In the genomic region with DNA sequence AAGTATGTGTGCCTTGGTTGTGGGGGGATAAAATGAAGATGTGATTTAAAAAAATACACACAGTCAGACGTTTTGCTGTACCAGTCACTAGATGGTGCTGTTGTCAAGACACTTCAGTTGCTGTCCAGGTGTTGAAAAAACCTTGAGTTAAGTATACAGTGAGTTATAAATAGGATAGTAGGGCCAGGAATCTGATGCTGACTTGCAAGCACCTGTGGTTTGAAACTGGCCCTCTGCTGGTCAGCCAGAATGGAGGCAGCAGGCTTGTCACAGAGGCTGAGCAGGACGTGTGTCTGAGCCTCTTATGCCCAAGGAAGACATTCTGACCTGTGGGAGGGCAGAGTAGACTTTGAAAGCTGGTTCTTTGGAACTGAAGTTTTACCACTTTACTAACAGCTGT, we compare ENCODE assay signal across 8 cellular contexts. TPM values are rescaled to one million over a fixed set of nuclear protein-coding genes. Genes with fewer than 3 reads are reported as not detected.
A peak's percentile ranks its signal among the peaks of the same experiment; 100 is the strongest.
DNase-seq lines count a peak whose midpoint lies in the region; ATAC-seq, FAIRE-seq and TF ChIP-seq lines count a peak whose summit lies in the region.

No MANE protein-coding gene starts in this region.

- TF ChIP-seq CTCF in GM06990 (IDR thresholded peaks at IDR 0.05; ENCODE audit: insufficient read depth, low read length, poor library complexity, severe bottlenecking), result peak; percentile 64
- TF ChIP-seq CTCF in MCF 10A (IDR thresholded peaks at IDR 0.05; ENCODE audit: unreplicated experiment), result peak; percentile 49
- TF ChIP-seq CTCF in keratinocyte (optimal IDR thresholded peaks at IDR 0.05 in 1 of 3, IDR thresholded peaks at IDR 0.05 in 1 of 3, conservative IDR thresholded peaks at IDR 0.05 in 1 of 3; ENCODE audit: extremely low read depth in 1 of 3, insufficient read depth in 2 of 3, low read length in 3 of 3), result peak; percentile 67 to 88 (median 75)
- peak; percentile 37 to 77 (median 56) for TF ChIP-seq CTCF in upper lobe of left lung (IDR thresholded peaks at IDR 0.05)

- BruUV-seq in MCF 10A (replicated peaks; lab: Mats Ljungman, UMichigan), result no TSS peak

- no peak overlapping the region for H3K27ac Mint-ChIP-seq in MCF 10A (ENCODE audit: low read depth, unreplicated experiment)

- H3K79me2 ChIP-seq in keratinocyte (ENCODE audit: control insufficient read depth, insufficient read depth, low read length), result no peaks in the 10 kb centered on the region

- dilution Hi-C loops in keratinocyte (cut with MboI; ENCODE audit: extremely low pct_ligation_motif_present, low sequenced_read_pairs), result no loop called here

- no peaks in the 10 kb centered on the region for H3K27me3 Mint-ChIP-seq in MCF 10A (ENCODE audit: insufficient read depth, unreplicated experiment)

- H3K4me1 Mint-ChIP-seq in MCF 10A (ENCODE audit: insufficient read depth, unreplicated experiment), result no peaks in the 10 kb centered on the region

- CTCF ChIA-PET in MCF 10A (lab: Yijun Ruan, JAX), result interaction anchor here (0.6 to 3.0 kb wide), 21 partner anchors 8 to 500 kb away, joined by 3 to 21 read pairs (median 4); no protein-coding TSS in a partner anchor

- ATAC-seq in upper lobe of left lung (ENCODE audit: low FRiP score in 2 of 2), result peak; percentile 31 to 85

- H3K27ac ChIP-seq in keratinocyte (ENCODE audit: control insufficient read depth, insufficient read depth, low read length) (no peak overlapping the region), upper lobe of left lung (no peak overlapping the region)

- WGBS in upper lobe of left lung, 2 donors, result 6 to 46% methylated on average over 1 to 2 of the region's 2 CpGs

- TF ChIP-seq POLR2A in upper lobe of left lung (IDR thresholded peaks at IDR 0.05), result no peak

- no peaks in the 10 kb centered on the region for H4K20me1 ChIP-seq in keratinocyte (ENCODE audit: control insufficient read depth, extremely low read depth, insufficient read depth, low read length)

- peaks cover 59% of the 10 kb centered on the region for H3K36me3 Mint-ChIP-seq in MCF 10A (ENCODE audit: insufficient read depth, unreplicated experiment)

- no peaks in the 10 kb centered on the region for H3K9me1 ChIP-seq in keratinocyte (ENCODE audit: control insufficient read depth, extremely low read depth, insufficient read depth, low read length)

- H3K9me3 ChIP-seq in keratinocyte (ENCODE audit: control insufficient read depth, low read depth, low read length) (no peaks in the 10 kb centered on the region), upper lobe of left lung (no peaks in the 10 kb centered on the region)

- no peak overlapping the region for H3K4me3 ChIP-seq in GM06990 (replicated peaks; ENCODE audit: low read depth, low read length)
- no peak overlapping the region for H3K4me3 ChIP-seq in keratinocyte (ENCODE audit: control insufficient read depth in 2 of 3, extremely low read depth in 1 of 3, insufficient read depth in 2 of 3, low read depth in 1 of 3, low read length in 3 of 3)
- no peak overlapping the region for H3K4me3 ChIP-seq in upper lobe of left lung

- H3K9me3 Mint-ChIP-seq in MCF 10A (ENCODE audit: unreplicated experiment), result no peaks in the 10 kb centered on the region

- no peak overlapping the region for H3K4me2 ChIP-seq in keratinocyte (ENCODE audit: control insufficient read depth, extremely low read depth, insufficient read depth, low read depth, low read length)

- H3K36me3 ChIP-seq in GM06990 (ENCODE audit: control insufficient read depth, insufficient read depth, low read length), result peaks cover 7% of the 10 kb centered on the region
- H3K36me3 ChIP-seq in keratinocyte (ENCODE audit: control insufficient read depth in 2 of 2, extremely low read depth in 1 of 2, insufficient read depth in 2 of 2, low read length in 2 of 2), result peaks cover 14 to 22% of the 10 kb centered on the region in 2 experiments
- peaks cover 4 to 74% (median 27%) of the 10 kb centered on the region in 4 donors for H3K36me3 ChIP-seq in upper lobe of left lung

- TF ChIP-seq EP300 in upper lobe of left lung (IDR thresholded peaks at IDR 0.05), result no peak

- intact Hi-C loops in MCF 10A (cut with micrococcal nuclease), result loop anchor here (1.0 to 2.0 kb wide), 2 partner anchors 57 to 311 kb away; no protein-coding TSS in a partner anchor

- no peaks in the 10 kb centered on the region for H3K4me1 ChIP-seq in keratinocyte (ENCODE audit: control insufficient read depth, extremely low read depth, insufficient read depth, low read length)
- H3K4me1 ChIP-seq in upper lobe of left lung, result no peaks in the 10 kb centered on the region

- POLR2A ChIA-PET in MCF 10A (lab: Yijun Ruan, JAX), result interaction anchor here (0.9 kb wide), 1 partner anchor 51 kb away, joined by 4 read pairs; no protein-coding TSS in a partner anchor

- DNase-seq in A172 (ENCODE audit: low spot score) (peak; percentile 71), GM06990 (ENCODE audit: extremely low read depth, insufficient read length) (peak; percentile 39), Kasumi-1 (lab: John Stamatoyannopoulos, UW) (peak; percentile 54 to 76), MCF 10A (ENCODE audit: unreplicated experiment) (peak; percentile 64), keratinocyte (ENCODE audit: low read depth, low spot score) (peak; percentile 57), upper lobe of left lung (peak in 1 of 2 donors; percentile 67), mesenteric fat pad (ENCODE audit: low spot score) (no peak)

- H3K27me3 ChIP-seq in GM06990 (replicated peaks; ENCODE audit: control insufficient read depth, insufficient read depth, low read length) (no peaks in the 10 kb centered on the region), keratinocyte (ENCODE audit: control insufficient read depth, extremely low read depth, insufficient read depth, low read length) (no peaks in the 10 kb centered on the region), upper lobe of left lung (no peaks in the 10 kb centered on the region)

- FAIRE-seq in keratinocyte (lab: Jason Lieb, UNC), result peak; percentile 43

- H2AFZ ChIP-seq in keratinocyte (ENCODE audit: control insufficient read depth, low read length), result no peak overlapping the region

- no peak overlapping the region for H3K9ac ChIP-seq in keratinocyte (ENCODE audit: control insufficient read depth, extremely low read depth, insufficient read depth, low read length)

- no peak overlapping the region for H3K4me3 Mint-ChIP-seq in MCF 10A (ENCODE audit: unreplicated experiment)

TF ChIP-seq in PFSK-1, 5 proteins besides CTCF, POLR2A, EP300 and RAD21:
- no peak for TF ChIP-seq POLR2AphosphoS5 (IDR thresholded peaks at IDR 0.05; ENCODE audit: low read depth, low read length)
- TF ChIP-seq, protein P1, sequence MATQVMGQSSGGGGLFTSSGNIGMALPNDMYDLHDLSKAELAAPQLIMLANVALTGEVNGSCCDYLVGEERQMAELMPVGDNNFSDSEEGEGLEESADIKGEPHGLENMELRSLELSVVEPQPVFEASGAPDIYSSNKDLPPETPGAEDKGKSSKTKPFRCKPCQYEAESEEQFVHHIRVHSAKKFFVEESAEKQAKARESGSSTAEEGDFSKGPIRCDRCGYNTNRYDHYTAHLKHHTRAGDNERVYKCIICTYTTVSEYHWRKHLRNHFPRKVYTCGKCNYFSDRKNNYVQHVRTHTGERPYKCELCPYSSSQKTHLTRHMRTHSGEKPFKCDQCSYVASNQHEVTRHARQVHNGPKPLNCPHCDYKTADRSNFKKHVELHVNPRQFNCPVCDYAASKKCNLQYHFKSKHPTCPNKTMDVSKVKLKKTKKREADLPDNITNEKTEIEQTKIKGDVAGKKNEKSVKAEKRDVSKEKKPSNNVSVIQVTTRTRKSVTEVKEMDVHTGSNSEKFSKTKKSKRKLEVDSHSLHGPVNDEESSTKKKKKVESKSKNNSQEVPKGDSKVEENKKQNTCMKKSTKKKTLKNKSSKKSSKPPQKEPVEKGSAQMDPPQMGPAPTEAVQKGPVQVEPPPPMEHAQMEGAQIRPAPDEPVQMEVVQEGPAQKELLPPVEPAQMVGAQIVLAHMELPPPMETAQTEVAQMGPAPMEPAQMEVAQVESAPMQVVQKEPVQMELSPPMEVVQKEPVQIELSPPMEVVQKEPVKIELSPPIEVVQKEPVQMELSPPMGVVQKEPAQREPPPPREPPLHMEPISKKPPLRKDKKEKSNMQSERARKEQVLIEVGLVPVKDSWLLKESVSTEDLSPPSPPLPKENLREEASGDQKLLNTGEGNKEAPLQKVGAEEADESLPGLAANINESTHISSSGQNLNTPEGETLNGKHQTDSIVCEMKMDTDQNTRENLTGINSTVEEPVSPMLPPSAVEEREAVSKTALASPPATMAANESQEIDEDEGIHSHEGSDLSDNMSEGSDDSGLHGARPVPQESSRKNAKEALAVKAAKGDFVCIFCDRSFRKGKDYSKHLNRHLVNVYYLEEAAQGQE (IDR thresholded peaks at IDR 0.05; ENCODE audit: insufficient read depth in 1 of 2, low read depth in 2 of 2, low read length in 2 of 2), result peak; percentile 60 to 86; a peak in 3 of 4 replicates

RNA-seq across cellular contexts. Expression of a gene that starts 27.8 kb away (rescaled TPM):
- total RNA-seq in A172 (2014; rRNA removed; shearing (Covaris generic)), result 35.7 and 40.2 TPM in 2 replicates
- polyA plus RNA-seq in PFSK-1 (2012; ENCODE audit: insufficient read length, low read depth), result 21.5 TPM
- 22.0 and 23.4 TPM in 2 replicates for total RNA-seq in MCF 10A (2022)
- 25.3 to 34.5 TPM (median 25.7 TPM) in 3 replicates for polyA plus RNA-seq in keratinocyte
- polyA plus RNA-seq in keratinocyte (2011; ENCODE audit: low read depth), result 61.4 TPM
- polyA plus RNA-seq in keratinocyte (2011; cell fraction: cytosol; rRNA removed), result 28.9 and 34.6 TPM in 2 replicates
- 34.2 and 39.3 TPM in 2 replicates for polyA plus RNA-seq in keratinocyte (2011; cell fraction: nucleus; rRNA removed)
- 18.6 and 24.8 TPM in 2 replicates for polyA plus RNA-seq in keratinocyte (2012; ENCODE audit: low replicate concordance)
- polyA minus RNA-seq in keratinocyte, result 8.4 to 16.4 TPM (median 12.7 TPM) in 3 replicates
- polyA minus RNA-seq in keratinocyte (2011; cell fraction: cytosol; rRNA and poly(A)+ RNA removed), result 17.3 TPM
- 9.5 and 12.8 TPM in 2 replicates for polyA minus RNA-seq in keratinocyte (2011; cell fraction: nucleus; rRNA and poly(A)+ RNA removed)
- total RNA-seq in upper lobe of left lung, result 10 to 100 TPM; 14.7 to 32.3 (median 17.1) TPM
- total RNA-seq in mesenteric fat pad, result 11.3 TPM

RNA-seq across cellular contexts. Expression of a gene that starts 51.4 kb away (rescaled TPM):
- total RNA-seq in A172 (2014; rRNA removed; shearing (Covaris generic)), result 24.1 and 26.3 TPM in 2 replicates
- 29.1 TPM for polyA plus RNA-seq in PFSK-1 (2012; ENCODE audit: insufficient read length, low read depth)
- total RNA-seq in MCF 10A (2022) (24.5 and 30.5 TPM in 2 replicates), upper lobe of left lung (10 to 100 TPM; 34.5 to 80.7 (median 38.1) TPM), mesenteric fat pad (28.5 TPM)
- 23.8 to 27.8 TPM (median 24.6 TPM) in 3 replicates for polyA plus RNA-seq in keratinocyte
- polyA plus RNA-seq in keratinocyte (2011; ENCODE audit: low read depth), result 10.2 TPM
- 13.2 and 13.5 TPM in 2 replicates for polyA plus RNA-seq in keratinocyte (2011; cell fraction: cytosol; rRNA removed)
- polyA plus RNA-seq in keratinocyte (2011; cell fraction: nucleus; rRNA removed), result 65.7 and 66.0 TPM in 2 replicates
- polyA plus RNA-seq in keratinocyte (2012; ENCODE audit: low replicate concordance), result 12.7 and 27.8 TPM in 2 replicates
- polyA minus RNA-seq in keratinocyte, result 25.1 to 29.4 TPM (median 25.7 TPM) in 3 replicates
- 12.5 TPM for polyA minus RNA-seq in keratinocyte (2011; cell fraction: cytosol; rRNA and poly(A)+ RNA removed)
- polyA minus RNA-seq in keratinocyte (2011; cell fraction: nucleus; rRNA and poly(A)+ RNA removed), result 28.8 and 46.5 TPM in 2 replicates
